8 cellular contexts compared by ENCODE assay signal in genomic region chr1:961132-961652, GRCh38. TPM values are rescaled to one million over a fixed set of nuclear protein-coding genes. Genes with fewer than 3 reads are reported as not detected.
A peak's percentile ranks its signal among the peaks of the same experiment; 100 is the strongest.
DNase-seq lines count a peak whose midpoint lies in the region; ATAC-seq and TF ChIP-seq lines count a peak whose summit lies in the region.

No MANE protein-coding gene starts in this region.

- DNase-seq in Peyer's patch (no peak), fibroblast of lung (ENCODE audit: low read depth in 2 of 2) (no peak), retinal pigment epithelial cell (ENCODE audit: low read depth) (no peak), HK-2 (ENCODE audit: unreplicated experiment) (no peak), NCI-H1105 (lab: John Stamatoyannopoulos, UW) (no peak)

- peaks cover 5 to 43% (median 27%) of the 10 kb centered on the region in 4 donors for H3K4me1 ChIP-seq in Peyer's patch
- H3K4me1 ChIP-seq in fibroblast of lung (ENCODE audit: control insufficient read depth, extremely low read depth, insufficient read depth, low read length): peaks cover 12% of the 10 kb centered on the region

- no peaks in the 10 kb centered on the region for H4K20me1 ChIP-seq in fibroblast of lung (ENCODE audit: control insufficient read depth, extremely low read depth, insufficient read depth, low read length)

- H3K9ac ChIP-seq in fibroblast of lung (ENCODE audit: insufficient read depth, low read length): peak overlapping the region; percentile 53

- ATAC-seq in GM21381 (IDR thresholded peaks at IDR 0.05; ENCODE audit: unreplicated experiment): no peak
- no peak for ATAC-seq in GM19452 (IDR thresholded peaks at IDR 0.05; ENCODE audit: unreplicated experiment)

- H2AFZ ChIP-seq in fibroblast of lung (ENCODE audit: low read length): no peak overlapping the region

- H3K4me3 ChIP-seq in GM08714 (ENCODE audit: low read length) (peak overlapping the region; percentile 70), Peyer's patch (peak overlapping the region; percentile 88 to 100 (median 92)), fibroblast of lung (replicated peaks in 1 of 4; ENCODE audit: control extremely low read depth in 1 of 4, insufficient read depth in 1 of 4, low read depth in 3 of 4, low read length in 4 of 4) (peak overlapping the region in 3 of 4 experiments; percentile 38 to 67 (median 55)), retinal pigment epithelial cell (ENCODE audit: low read length) (peak overlapping the region; percentile 39)

- peaks cover 0 to 18% (median 0%) of the 10 kb centered on the region in 3 donors for H3K36me3 ChIP-seq in Peyer's patch
- H3K36me3 ChIP-seq in fibroblast of lung (ENCODE audit: control insufficient read depth, insufficient read depth, low read length): peaks cover 13% of the 10 kb centered on the region

- peaks cover 21% of the 10 kb centered on the region for H3K79me2 ChIP-seq in fibroblast of lung (ENCODE audit: control insufficient read depth, insufficient read depth, low read length)

- TF ChIP-seq CTCF in Peyer's patch (IDR thresholded peaks at IDR 0.05) (no peak), fibroblast of lung (conservative IDR thresholded peaks at IDR 0.05 in 1 of 2, IDR thresholded peaks at IDR 0.05 in 1 of 2; ENCODE audit: low read depth in 1 of 2, low read length in 2 of 2) (no peak), retinal pigment epithelial cell (conservative IDR thresholded peaks at IDR 0.05; ENCODE audit: low read depth, low read length) (no peak)

- H3K9me3 ChIP-seq in Peyer's patch (no peaks in the 10 kb centered on the region), fibroblast of lung (ENCODE audit: control insufficient read depth, insufficient read depth, low read depth, low read length) (no peaks in the 10 kb centered on the region)

- H3K4me2 ChIP-seq in fibroblast of lung (ENCODE audit: extremely low read depth, insufficient read depth, low read length): peak overlapping the region; percentile 80

- H3K27me3 ChIP-seq in Peyer's patch (no peaks in the 10 kb centered on the region), fibroblast of lung (ENCODE audit: control insufficient read depth, insufficient read depth, low read length) (no peaks in the 10 kb centered on the region)

- no peak for TF ChIP-seq POLR2A in Peyer's patch (IDR thresholded peaks at IDR 0.05)

- H3K27ac ChIP-seq in Peyer's patch (peak overlapping the region in 2 of 4 donors; percentile 35 to 72), fibroblast of lung (ENCODE audit: insufficient read depth, low read length) (no peak overlapping the region)

RNA-seq across cellular contexts. Expression of gene KLHL17, which starts 0.8 kb away (rescaled TPM):
- total RNA-seq in Peyer's patch (10 to 100 TPM; 14.9 to 17.0 (median 15.8) TPM), fibroblast of lung (5.6 and 7.4 TPM in 2 replicates)
- 4.7 and 6.1 TPM in 2 replicates for polyA plus RNA-seq in fibroblast of lung
- 5.9 and 7.5 TPM in 2 replicates for polyA plus RNA-seq in fibroblast of lung (2012)
- polyA minus RNA-seq in fibroblast of lung (ENCODE audit: low replicate concordance): 1.6 and 4.1 TPM in 2 replicates

RNA-seq across cellular contexts. Expression of gene NOC2L, which starts 2.1 kb away (rescaled TPM):
- total RNA-seq in Peyer's patch: 10 to 100 TPM; 18.2 to 58.6 (median 39.9) TPM
- total RNA-seq in fibroblast of lung: 61.1 and 61.9 TPM in 2 replicates
- 34.1 and 62.0 TPM in 2 replicates for polyA plus RNA-seq in fibroblast of lung
- 47.9 and 88.2 TPM in 2 replicates for polyA plus RNA-seq in fibroblast of lung (2012)
- polyA minus RNA-seq in fibroblast of lung (ENCODE audit: low replicate concordance): 64.8 and 117 TPM in 2 replicates

RNA-seq across cellular contexts. Expression of gene PLEKHN1, which starts 5.1 kb away (rescaled TPM):
- total RNA-seq in Peyer's patch (under 1 TPM in 3 of 4 donors, not detected in 1; 0.40 to 0.83 (median 0.47) TPM), fibroblast of lung (under 0.01 and 0.17 TPM in 2 replicates)
- polyA plus RNA-seq in fibroblast of lung: 0.41 and 0.44 TPM in 2 replicates
- polyA plus RNA-seq in fibroblast of lung (2012): 0.98 and 1.5 TPM in 2 replicates
- 0.35 and 2.3 TPM in 2 replicates for polyA minus RNA-seq in fibroblast of lung (ENCODE audit: low replicate concordance)

RNA-seq across cellular contexts. Expression of gene PERM1, which starts 20.7 kb away (rescaled TPM):
- total RNA-seq in Peyer's patch (under 1 TPM in 1 of 4 donors, not detected in 3; 0.35 TPM), fibroblast of lung (0.17 TPM in 1 of 2 replicates, not detected in the other)
- 0.03 TPM in 1 of 2 replicates, not detected in the other for polyA plus RNA-seq in fibroblast of lung
- polyA plus RNA-seq in fibroblast of lung (2012): 0.48 and 0.58 TPM in 2 replicates
- polyA minus RNA-seq in fibroblast of lung (ENCODE audit: low replicate concordance): not detected in 2 replicates

RNA-seq across cellular contexts. Expression of gene SAMD11, which starts 37.5 kb away (rescaled TPM):
- total RNA-seq in Peyer's patch (1 to 10 TPM; 1.1 to 5.0 (median 2.2) TPM), fibroblast of lung (3.8 and 7.7 TPM in 2 replicates)
- polyA plus RNA-seq in fibroblast of lung: 0.40 and 0.47 TPM in 2 replicates
- polyA plus RNA-seq in fibroblast of lung (2012): 0.98 and 1.0 TPM in 2 replicates
- 0.51 TPM in 1 of 2 replicates, not detected in the other for polyA minus RNA-seq in fibroblast of lung (ENCODE audit: low replicate concordance)

Comparison
In these comparisons a context has a peak if more than half of its experiments do, and no peak if none do; other contexts are left out.
1. H3K4me3 ChIP-seq: peak in every context shown above with its lines; median percentile 92 in Peyer's patch; 70 in GM08714; 55 in fibroblast of lung; 39 in retinal pigment epithelial cell.